In the genomic region with DNA sequence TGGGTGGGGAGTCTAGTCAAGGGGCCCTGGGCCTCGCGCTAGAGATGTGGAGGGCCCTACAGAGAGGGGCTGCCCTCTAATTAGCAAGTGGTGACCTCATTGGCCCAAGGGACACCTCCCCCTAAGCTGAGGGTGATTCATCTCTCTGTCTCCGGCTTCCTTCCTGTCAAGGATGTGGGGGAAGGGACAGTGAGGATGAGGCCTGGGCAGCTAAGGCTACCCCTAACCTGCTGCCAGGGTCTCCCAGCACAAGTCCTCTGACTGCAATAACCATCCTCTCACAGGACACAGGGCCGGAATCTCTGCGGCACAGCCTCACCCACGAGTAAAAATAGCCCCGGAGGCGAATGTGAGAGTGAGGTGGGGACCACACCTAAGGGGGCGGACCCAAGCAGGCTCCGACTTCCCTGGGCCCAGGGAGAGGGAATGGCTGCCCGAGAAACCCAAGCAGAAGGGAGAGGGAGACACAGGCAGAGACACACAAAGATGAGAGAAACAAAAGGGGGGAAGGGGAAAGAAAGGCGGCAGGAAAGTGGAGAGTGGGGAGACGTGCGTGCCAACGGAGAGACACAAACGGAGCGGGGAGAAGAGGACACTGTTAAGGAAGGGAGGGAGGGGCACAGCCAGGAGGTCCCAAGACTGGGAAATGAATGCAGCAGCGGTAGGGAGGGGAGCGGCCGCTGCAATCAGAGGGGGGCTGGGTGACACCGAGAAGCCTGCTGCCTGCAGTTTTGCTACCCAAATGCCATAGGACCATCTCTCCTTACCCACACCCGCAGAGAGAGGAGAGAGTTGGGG, we compare ENCODE assay signal across 1 cellular context.
TF ChIP-seq lines count a peak whose summit lies in the region.

No MANE protein-coding gene starts in this region.

TF ChIP-seq in HepG2, 621 proteins besides CTCF, POLR2A, EP300 and RAD21 (continued from another document and continues in another):
- TF ChIP-seq, protein P1, sequence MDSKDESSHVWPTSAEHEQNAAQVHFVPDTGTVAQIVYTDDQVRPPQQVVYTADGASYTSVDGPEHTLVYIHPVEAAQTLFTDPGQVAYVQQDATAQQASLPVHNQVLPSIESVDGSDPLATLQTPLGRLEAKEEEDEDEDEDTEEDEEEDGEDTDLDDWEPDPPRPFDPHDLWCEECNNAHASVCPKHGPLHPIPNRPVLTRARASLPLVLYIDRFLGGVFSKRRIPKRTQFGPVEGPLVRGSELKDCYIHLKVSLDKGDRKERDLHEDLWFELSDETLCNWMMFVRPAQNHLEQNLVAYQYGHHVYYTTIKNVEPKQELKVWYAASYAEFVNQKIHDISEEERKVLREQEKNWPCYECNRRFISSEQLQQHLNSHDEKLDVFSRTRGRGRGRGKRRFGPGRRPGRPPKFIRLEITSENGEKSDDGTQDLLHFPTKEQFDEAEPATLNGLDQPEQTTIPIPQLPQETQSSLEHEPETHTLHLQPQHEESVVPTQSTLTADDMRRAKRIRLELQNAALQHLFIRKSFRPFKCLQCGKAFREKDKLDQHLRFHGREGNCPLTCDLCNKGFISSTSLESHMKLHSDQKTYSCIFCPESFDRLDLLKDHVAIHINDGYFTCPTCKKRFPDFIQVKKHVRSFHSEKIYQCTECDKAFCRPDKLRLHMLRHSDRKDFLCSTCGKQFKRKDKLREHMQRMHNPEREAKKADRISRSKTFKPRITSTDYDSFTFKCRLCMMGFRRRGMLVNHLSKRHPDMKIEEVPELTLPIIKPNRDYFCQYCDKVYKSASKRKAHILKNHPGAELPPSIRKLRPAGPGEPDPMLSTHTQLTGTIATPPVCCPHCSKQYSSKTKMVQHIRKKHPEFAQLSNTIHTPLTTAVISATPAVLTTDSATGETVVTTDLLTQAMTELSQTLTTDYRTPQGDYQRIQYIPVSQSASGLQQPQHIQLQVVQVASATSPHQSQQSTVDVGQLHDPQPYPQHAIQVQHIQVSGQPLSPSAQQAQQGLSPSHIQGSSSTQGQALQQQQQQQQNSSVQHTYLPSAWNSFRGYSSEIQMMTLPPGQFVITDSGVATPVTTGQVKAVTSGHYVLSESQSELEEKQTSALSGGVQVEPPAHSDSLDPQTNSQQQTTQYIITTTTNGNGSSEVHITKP (CRISPR knock-in tag; IDR thresholded peaks at IDR 0.05; ENCODE audit: low read depth) = 0 out of 2 replicates have a peak, but pooled peaks have one; percentile 49
- TF ChIP-seq ETV6 (CRISPR knock-in tag; conservative IDR thresholded peaks at IDR 0.05) = 0 out of 2 replicates have a peak, but pooled peaks have one; percentile 12
- 0 out of 2 replicates have a peak, but pooled peaks have one; percentile 32 for TF ChIP-seq GFI1 (CRISPR knock-in tag; IDR thresholded peaks at IDR 0.05; ENCODE audit: borderline replicate concordance)
- TF ChIP-seq TARDBP (CRISPR knock-in tag; IDR thresholded peaks at IDR 0.05) = peak; percentile 9; the same call in 1 of the 2 replicates
- TF ChIP-seq KDM2A (CRISPR knock-in tag; IDR thresholded peaks at IDR 0.05; ENCODE audit: borderline replicate concordance, low read depth) = peak; percentile 24; the same call in 1 of the 2 replicates
- peak; percentile 13; the same call in 1 of the 2 replicates for TF ChIP-seq GATAD1 (CRISPR knock-in tag; IDR thresholded peaks at IDR 0.05)
- TF ChIP-seq ZNF749 (CRISPR knock-in tag; IDR thresholded peaks at IDR 0.05; ENCODE audit: borderline replicate concordance) = no peak
- peak; percentile 16; the same call in 1 of the 2 replicates for TF ChIP-seq ELF1 (CRISPR knock-in tag; IDR thresholded peaks at IDR 0.05)
- TF ChIP-seq, protein P2, sequence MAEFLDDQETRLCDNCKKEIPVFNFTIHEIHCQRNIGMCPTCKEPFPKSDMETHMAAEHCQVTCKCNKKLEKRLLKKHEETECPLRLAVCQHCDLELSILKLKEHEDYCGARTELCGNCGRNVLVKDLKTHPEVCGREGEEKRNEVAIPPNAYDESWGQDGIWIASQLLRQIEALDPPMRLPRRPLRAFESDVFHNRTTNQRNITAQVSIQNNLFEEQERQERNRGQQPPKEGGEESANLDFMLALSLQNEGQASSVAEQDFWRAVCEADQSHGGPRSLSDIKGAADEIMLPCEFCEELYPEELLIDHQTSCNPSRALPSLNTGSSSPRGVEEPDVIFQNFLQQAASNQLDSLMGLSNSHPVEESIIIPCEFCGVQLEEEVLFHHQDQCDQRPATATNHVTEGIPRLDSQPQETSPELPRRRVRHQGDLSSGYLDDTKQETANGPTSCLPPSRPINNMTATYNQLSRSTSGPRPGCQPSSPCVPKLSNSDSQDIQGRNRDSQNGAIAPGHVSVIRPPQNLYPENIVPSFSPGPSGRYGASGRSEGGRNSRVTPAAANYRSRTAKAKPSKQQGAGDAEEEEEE (CRISPR knock-in tag; IDR thresholded peaks at IDR 0.05; ENCODE audit: borderline replicate concordance) = no peak
- TF ChIP-seq ZFP37 (CRISPR knock-in tag; IDR thresholded peaks at IDR 0.05; ENCODE audit: borderline replicate concordance) = no peak
- peak; percentile 22; the same call in 1 of the 2 replicates for TF ChIP-seq ERF (CRISPR knock-in tag; IDR thresholded peaks at IDR 0.05)
- no peak for TF ChIP-seq PHF5A (CRISPR knock-in tag; IDR thresholded peaks at IDR 0.05; ENCODE audit: low read depth, unreplicated experiment)
- peak; percentile 33; the same call in 1 of the 2 replicates for TF ChIP-seq KAT8 (CRISPR knock-in tag; IDR thresholded peaks at IDR 0.05)
- TF ChIP-seq ZNF17 (CRISPR knock-in tag; IDR thresholded peaks at IDR 0.05) = no peak
- TF ChIP-seq DNMT3B (CRISPR knock-in tag; conservative IDR thresholded peaks at IDR 0.05) = 0 out of 2 replicates have a peak, but pooled peaks have one; percentile 23
- TF ChIP-seq ONECUT2 (CRISPR knock-in tag; IDR thresholded peaks at IDR 0.05) = no peak
- TF ChIP-seq, protein P3, sequence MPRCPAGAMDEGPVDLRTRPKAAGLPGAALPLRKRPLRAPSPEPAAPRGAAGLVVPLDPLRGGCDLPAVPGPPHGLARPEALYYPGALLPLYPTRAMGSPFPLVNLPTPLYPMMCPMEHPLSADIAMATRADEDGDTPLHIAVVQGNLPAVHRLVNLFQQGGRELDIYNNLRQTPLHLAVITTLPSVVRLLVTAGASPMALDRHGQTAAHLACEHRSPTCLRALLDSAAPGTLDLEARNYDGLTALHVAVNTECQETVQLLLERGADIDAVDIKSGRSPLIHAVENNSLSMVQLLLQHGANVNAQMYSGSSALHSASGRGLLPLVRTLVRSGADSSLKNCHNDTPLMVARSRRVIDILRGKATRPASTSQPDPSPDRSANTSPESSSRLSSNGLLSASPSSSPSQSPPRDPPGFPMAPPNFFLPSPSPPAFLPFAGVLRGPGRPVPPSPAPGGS (CRISPR knock-in tag; IDR thresholded peaks at IDR 0.05) = peak; percentile 36; the same call in 1 of the 2 replicates
- TF ChIP-seq RORA (CRISPR knock-in tag; IDR thresholded peaks at IDR 0.05) = no peak
- TF ChIP-seq, protein P4, sequence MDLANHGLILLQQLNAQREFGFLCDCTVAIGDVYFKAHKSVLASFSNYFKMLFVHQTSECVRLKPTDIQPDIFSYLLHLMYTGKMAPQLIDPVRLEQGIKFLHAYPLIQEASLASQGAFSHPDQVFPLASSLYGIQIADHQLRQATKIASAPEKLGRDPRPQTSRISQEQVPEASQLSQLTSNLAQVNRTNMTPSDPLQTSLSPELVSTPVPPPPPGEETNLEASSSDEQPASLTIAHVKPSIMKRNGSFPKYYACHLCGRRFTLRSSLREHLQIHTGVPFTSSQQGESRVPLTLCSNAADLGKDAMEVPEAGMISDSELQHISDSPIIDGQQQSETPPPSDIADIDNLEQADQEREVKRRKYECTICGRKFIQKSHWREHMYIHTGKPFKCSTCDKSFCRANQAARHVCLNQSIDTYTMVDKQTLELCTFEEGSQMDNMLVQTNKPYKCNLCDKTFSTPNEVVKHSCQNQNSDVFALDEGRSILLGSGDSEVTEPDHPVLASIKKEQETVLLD (CRISPR knock-in tag; IDR thresholded peaks at IDR 0.05; ENCODE audit: low read depth) = no peak
- TF ChIP-seq, protein P5, sequence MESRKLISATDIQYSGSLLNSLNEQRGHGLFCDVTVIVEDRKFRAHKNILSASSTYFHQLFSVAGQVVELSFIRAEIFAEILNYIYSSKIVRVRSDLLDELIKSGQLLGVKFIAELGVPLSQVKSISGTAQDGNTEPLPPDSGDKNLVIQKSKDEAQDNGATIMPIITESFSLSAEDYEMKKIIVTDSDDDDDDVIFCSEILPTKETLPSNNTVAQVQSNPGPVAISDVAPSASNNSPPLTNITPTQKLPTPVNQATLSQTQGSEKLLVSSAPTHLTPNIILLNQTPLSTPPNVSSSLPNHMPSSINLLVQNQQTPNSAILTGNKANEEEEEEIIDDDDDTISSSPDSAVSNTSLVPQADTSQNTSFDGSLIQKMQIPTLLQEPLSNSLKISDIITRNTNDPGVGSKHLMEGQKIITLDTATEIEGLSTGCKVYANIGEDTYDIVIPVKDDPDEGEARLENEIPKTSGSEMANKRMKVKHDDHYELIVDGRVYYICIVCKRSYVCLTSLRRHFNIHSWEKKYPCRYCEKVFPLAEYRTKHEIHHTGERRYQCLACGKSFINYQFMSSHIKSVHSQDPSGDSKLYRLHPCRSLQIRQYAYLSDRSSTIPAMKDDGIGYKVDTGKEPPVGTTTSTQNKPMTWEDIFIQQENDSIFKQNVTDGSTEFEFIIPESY (CRISPR knock-in tag; IDR thresholded peaks at IDR 0.05) = 0 out of 2 replicates have a peak, but pooled peaks have one; percentile 16
- TF ChIP-seq ASH2L (IDR thresholded peaks at IDR 0.05; ENCODE audit: insufficient read length, low read depth, low read length) = peak; percentile 19
- TF ChIP-seq, protein P6, sequence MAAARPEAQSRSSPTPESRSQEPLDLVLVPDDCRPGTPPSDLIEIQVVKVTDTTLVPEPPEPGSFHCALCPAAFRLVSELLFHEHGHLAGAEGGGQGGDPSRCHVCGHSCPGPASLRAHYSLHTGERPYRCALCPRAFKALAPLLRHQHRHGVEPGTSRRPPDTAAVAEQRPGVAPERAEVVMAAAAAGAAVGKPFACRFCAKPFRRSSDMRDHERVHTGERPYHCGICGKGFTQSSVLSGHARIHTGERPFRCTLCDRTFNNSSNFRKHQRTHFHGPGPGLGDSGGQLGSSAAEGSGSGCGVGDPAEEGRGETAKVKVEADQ (CRISPR knock-in tag; IDR thresholded peaks at IDR 0.05; ENCODE audit: borderline replicate concordance) = no peak
- no peak for TF ChIP-seq ZNF180 (CRISPR knock-in tag; IDR thresholded peaks at IDR 0.05; ENCODE audit: borderline replicate concordance, low read depth)
- TF ChIP-seq, protein P7, sequence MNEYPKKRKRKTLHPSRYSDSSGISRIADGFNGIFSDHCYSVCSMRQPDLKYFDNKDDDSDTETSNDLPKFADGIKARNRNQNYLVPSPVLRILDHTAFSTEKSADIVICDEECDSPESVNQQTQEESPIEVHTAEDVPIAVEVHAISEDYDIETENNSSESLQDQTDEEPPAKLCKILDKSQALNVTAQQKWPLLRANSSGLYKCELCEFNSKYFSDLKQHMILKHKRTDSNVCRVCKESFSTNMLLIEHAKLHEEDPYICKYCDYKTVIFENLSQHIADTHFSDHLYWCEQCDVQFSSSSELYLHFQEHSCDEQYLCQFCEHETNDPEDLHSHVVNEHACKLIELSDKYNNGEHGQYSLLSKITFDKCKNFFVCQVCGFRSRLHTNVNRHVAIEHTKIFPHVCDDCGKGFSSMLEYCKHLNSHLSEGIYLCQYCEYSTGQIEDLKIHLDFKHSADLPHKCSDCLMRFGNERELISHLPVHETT (CRISPR knock-in tag; conservative IDR thresholded peaks at IDR 0.05) = no peak
- no peak for TF ChIP-seq ATF1 (CRISPR knock-in tag; IDR thresholded peaks at IDR 0.05)
- TF ChIP-seq HOXA9 (CRISPR knock-in tag; IDR thresholded peaks at IDR 0.05; ENCODE audit: borderline replicate concordance) = 0 out of 2 replicates have a peak, but pooled peaks have one; percentile 43
- peak; percentile 87; the same call in 1 of the 2 replicates for TF ChIP-seq ZMAT3 (CRISPR knock-in tag; conservative IDR thresholded peaks at IDR 0.05)
- 0 out of 2 replicates have a peak, but pooled peaks have one; percentile 23 for TF ChIP-seq PCBP1 (IDR thresholded peaks at IDR 0.05; ENCODE audit: borderline replicate concordance, low read depth, low read length)
- no peak for TF ChIP-seq ZBTB8A (CRISPR knock-in tag; IDR thresholded peaks at IDR 0.05; ENCODE audit: borderline replicate concordance, low read depth)
- peak; percentile 21; the same call in 1 of the 2 replicates for TF ChIP-seq RXRA (CRISPR knock-in tag; IDR thresholded peaks at IDR 0.05)
- TF ChIP-seq MEIS2 (CRISPR knock-in tag; IDR thresholded peaks at IDR 0.05) = 0 out of 2 replicates have a peak, but pooled peaks have one; percentile 45
- no peak for TF ChIP-seq ZNF224 (CRISPR knock-in tag; IDR thresholded peaks at IDR 0.05)
- TF ChIP-seq, protein P8, sequence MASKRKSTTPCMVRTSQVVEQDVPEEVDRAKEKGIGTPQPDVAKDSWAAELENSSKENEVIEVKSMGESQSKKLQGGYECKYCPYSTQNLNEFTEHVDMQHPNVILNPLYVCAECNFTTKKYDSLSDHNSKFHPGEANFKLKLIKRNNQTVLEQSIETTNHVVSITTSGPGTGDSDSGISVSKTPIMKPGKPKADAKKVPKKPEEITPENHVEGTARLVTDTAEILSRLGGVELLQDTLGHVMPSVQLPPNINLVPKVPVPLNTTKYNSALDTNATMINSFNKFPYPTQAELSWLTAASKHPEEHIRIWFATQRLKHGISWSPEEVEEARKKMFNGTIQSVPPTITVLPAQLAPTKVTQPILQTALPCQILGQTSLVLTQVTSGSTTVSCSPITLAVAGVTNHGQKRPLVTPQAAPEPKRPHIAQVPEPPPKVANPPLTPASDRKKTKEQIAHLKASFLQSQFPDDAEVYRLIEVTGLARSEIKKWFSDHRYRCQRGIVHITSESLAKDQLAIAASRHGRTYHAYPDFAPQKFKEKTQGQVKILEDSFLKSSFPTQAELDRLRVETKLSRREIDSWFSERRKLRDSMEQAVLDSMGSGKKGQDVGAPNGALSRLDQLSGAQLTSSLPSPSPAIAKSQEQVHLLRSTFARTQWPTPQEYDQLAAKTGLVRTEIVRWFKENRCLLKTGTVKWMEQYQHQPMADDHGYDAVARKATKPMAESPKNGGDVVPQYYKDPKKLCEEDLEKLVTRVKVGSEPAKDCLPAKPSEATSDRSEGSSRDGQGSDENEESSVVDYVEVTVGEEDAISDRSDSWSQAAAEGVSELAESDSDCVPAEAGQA (IDR thresholded peaks at IDR 0.05; ENCODE audit: low read depth) = no peak
- TF ChIP-seq, protein P8 (CRISPR knock-in tag; IDR thresholded peaks at IDR 0.05; ENCODE audit: borderline replicate concordance) = no peak
- 0 out of 2 replicates have a peak, but pooled peaks have one; percentile 40 for TF ChIP-seq CBX5 (CRISPR knock-in tag; IDR thresholded peaks at IDR 0.05; ENCODE audit: borderline replicate concordance)
- 0 out of 2 replicates have a peak, but pooled peaks have one; percentile 41 for TF ChIP-seq HNRNPL (IDR thresholded peaks at IDR 0.05; ENCODE audit: low read depth, low read length)
- TF ChIP-seq ZNF772 (CRISPR knock-in tag; IDR thresholded peaks at IDR 0.05) = no peak
- TF ChIP-seq CBX1 (IDR thresholded peaks at IDR 0.05; ENCODE audit: low read depth) = no peak
